In the genomic region with DNA sequence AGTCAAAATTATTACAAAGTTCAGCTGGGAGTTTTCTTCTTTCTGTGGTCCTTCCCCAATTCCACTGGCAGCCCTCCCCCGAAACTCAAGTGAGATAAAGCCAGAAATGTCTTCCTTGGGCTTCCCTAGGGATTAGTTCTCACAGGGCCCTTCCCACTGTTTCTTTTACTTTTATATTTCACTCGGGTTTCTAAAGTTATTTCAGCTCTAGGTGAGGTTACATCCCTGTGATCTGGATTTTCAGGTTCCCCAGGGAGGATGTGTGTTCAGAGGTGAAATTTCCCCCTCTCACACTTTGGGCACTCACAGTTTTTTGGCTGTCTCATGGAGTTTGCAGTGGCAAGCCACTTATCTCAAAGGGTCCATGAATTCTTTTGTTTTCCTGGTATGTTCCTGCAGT, we compare ENCODE assay signal across 17 cellular contexts.
A peak's percentile ranks its signal among the peaks of the same experiment; 100 is the strongest.
DNase-seq lines count a peak whose midpoint lies in the region; ATAC-seq, FAIRE-seq and TF ChIP-seq lines count a peak whose summit lies in the region.
"Had no signal": no experiment of that assay in that cellular context is flagged by ENCODE, and none has a peak within 500 bp of the region (broad histone marks: within the 10 kb centered on the region; RNA-seq: fewer than 3 reads in every experiment).

No MANE protein-coding gene starts in this region.

- peak overlapping the region; percentile 12; the same call in 1 of the 2 replicates for H2AFZ ChIP-seq in DND-41 (ENCODE audit: low read depth, low read length)
- H2AFZ ChIP-seq in OCI-LY7 (ENCODE audit: low read length): peak overlapping the region; percentile 65; the same call in 1 of the 2 replicates
- peak overlapping the region; percentile 63 for H2AFZ ChIP-seq in GM12878 (ENCODE audit: control insufficient read depth, low read depth, low read length)

- no peaks in the 10 kb centered on the region for H3K4me1 Mint-ChIP-seq in activated T-cell treated with anti-CD3 and anti-CD28 coated beads, Interleukin-2, amount 50 U/mL, for 4 hours (ENCODE audit: low read depth)
- H3K4me1 Mint-ChIP-seq: CD4-positive, CD25-positive, alpha-beta regulatory T cell; CD8-positive, alpha-beta memory T cell had no signal

- H3K4me3 ChIP-seq in DND-41 (ENCODE audit: low read depth in 1 of 2, low read length in 2 of 2) (no peak overlapping the region), OCI-LY7 (ENCODE audit: low read depth, low read length, poor library complexity, severe bottlenecking) (no peak overlapping the region), GM12878 (no peak overlapping the region)

- no peak for DNase-seq in DND-41
- no peak for DNase-seq in OCI-LY7 (ENCODE audit: low spot score)
- DNase-seq in GM12878 (ENCODE audit: low read depth, low spot score): no peak
- DNase-seq in NCI-H1436 treated with DMSO at 0.1 percent for 48 hours (lab: John Stamatoyannopoulos, UW): no peak
- no peak for DNase-seq in activated T-cell treated with anti-CD3 and anti-CD28 coated beads, Interleukin-2, amount 50 U/mL, for 4 hours
- DNase-seq in NCI-H128 (lab: John Stamatoyannopoulos, UW; ENCODE audit: unreplicated experiment): no peak
- DNase-seq: C1 segment of cervical spinal cord; CD4-positive, CD25-positive, alpha-beta regulatory T cell; CD8-positive, alpha-beta memory T cell; COR-L47; DMS 273 treated with DMSO at 0.1 percent for 48 hours; DMS53; GDM1; GOT3; H9 had no signal

- in situ Hi-C loops in GM12878 (cut with MboI): no loop called here

- H3K9me3 Mint-ChIP-seq in activated T-cell treated with anti-CD3 and anti-CD28 coated beads, Interleukin-2, amount 50 U/mL, for 4 hours: peaks cover 30% of the 10 kb centered on the region

- ATAC-seq in DND-41 (ENCODE audit: insufficient read depth, low read depth) (no peak), GM12878 (no peak)
- ATAC-seq in activated T-cell treated with anti-CD3 and anti-CD28 coated beads, Interleukin-2, amount 50 U/mL, for 4 hours: no peak

- RAD21 ChIA-PET in GM12878 (lab: Charles Lee; ENCODE audit: unreplicated experiment): interaction anchor here (0.8 kb wide), 1 partner anchor 18 kb away, joined by 3 read pairs; no protein-coding TSS in a partner anchor

- no peak for TF ChIP-seq POLR2A in GM12878 (IDR thresholded peaks at IDR 0.05; ENCODE audit: low read depth, low read length)

- peaks cover 9% of the 10 kb centered on the region for H3K36me3 Mint-ChIP-seq in activated T-cell treated with anti-CD3 and anti-CD28 coated beads, Interleukin-2, amount 50 U/mL, for 4 hours (ENCODE audit: insufficient read depth)

- BruUV-seq in OCI-LY7 (replicated peaks; lab: Mats Ljungman, UMichigan) (no TSS peak), GM12878 (replicated peaks; lab: Mats Ljungman, UMichigan) (no TSS peak)

- SMC1A ChIA-PET in GM12878 (lab: Charles Lee; ENCODE audit: uncharacterized antibody, unreplicated experiment): interaction anchor here (0.6 to 1.6 kb wide), 2 partner anchors 18 to 111 kb away, joined by 4 to 5 read pairs; no protein-coding TSS in a partner anchor

- H3K4me1 ChIP-seq in DND-41 (ENCODE audit: insufficient read depth, low read length) (peaks cover 9% of the 10 kb centered on the region; the same call in 1 of the 2 replicates), OCI-LY7 (ENCODE audit: insufficient read depth, low read length, poor library complexity, severe bottlenecking) (peaks cover 9% of the 10 kb centered on the region), GM12878 (ENCODE audit: control insufficient read depth, insufficient read depth, low read length) (peaks cover 6% of the 10 kb centered on the region; the same call in 1 of the 2 replicates)

- H3K4me3 Mint-ChIP-seq in activated T-cell treated with anti-CD3 and anti-CD28 coated beads, Interleukin-2, amount 50 U/mL, for 4 hours: no peak overlapping the region
- H3K4me3 Mint-ChIP-seq: B cell; CD4-positive, CD25-positive, alpha-beta regulatory T cell; CD8-positive, alpha-beta memory T cell; H9 had no signal

- H3K27ac ChIP-seq in DND-41 (ENCODE audit: low read length) (no peak overlapping the region), OCI-LY7 (ENCODE audit: low read depth, low read length, poor library complexity, severe bottlenecking) (no peak overlapping the region), GM12878 (ENCODE audit: control insufficient read depth, insufficient read depth) (peak overlapping the region; percentile 29; the same call in 1 of the 2 replicates)
- H3K27ac ChIP-seq: HL-60 had no signal

- POLR2A ChIA-PET in OCI-LY7 (lab: Charles Lee): no interaction called here
- POLR2A ChIA-PET in GM12878 (lab: Charles Lee): interaction anchor here (0.7 kb wide), 1 partner anchor 38 kb away, joined by 3 read pairs; no protein-coding TSS in a partner anchor

- H3K9ac ChIP-seq in DND-41 (ENCODE audit: low read depth, low read length) (no peak overlapping the region), GM12878 (ENCODE audit: control insufficient read depth, insufficient read depth, low read length) (no peak overlapping the region)

- no peak for TF ChIP-seq CTCF in DND-41 (IDR thresholded peaks at IDR 0.05; ENCODE audit: borderline replicate concordance, extremely low read depth, low read length, poor library complexity, severe bottlenecking)
- TF ChIP-seq CTCF in OCI-LY7 (conservative IDR thresholded peaks at IDR 0.05; ENCODE audit: low read length): no peak
- TF ChIP-seq CTCF in GM12878 (IDR thresholded peaks at IDR 0.05 in 2 of 3, conservative IDR thresholded peaks at IDR 0.05 in 1 of 3; ENCODE audit: control insufficient read depth in 2 of 3, extremely low read depth in 1 of 3, insufficient read depth in 1 of 3, low read depth in 3 of 3, low read length in 3 of 3): no peak

- H3K9me2 ChIP-seq in OCI-LY7 (ENCODE audit: insufficient read depth, low read length): no peaks in the 10 kb centered on the region

- TF ChIP-seq EP300 in GM12878 (IDR thresholded peaks at IDR 0.05; ENCODE audit: borderline replicate concordance in 1 of 2, control insufficient read depth in 1 of 2, low read depth in 2 of 2, low read length in 2 of 2): no peak

- H3K36me3 ChIP-seq in DND-41 (ENCODE audit: insufficient read depth, low read length) (no peaks in the 10 kb centered on the region), OCI-LY7 (ENCODE audit: insufficient read depth, low read length) (no peaks in the 10 kb centered on the region), GM12878 (ENCODE audit: control insufficient read depth in 2 of 2, insufficient read depth in 2 of 2, low read length in 1 of 2) (no peaks in the 10 kb centered on the region)

- H3K27me3 Mint-ChIP-seq in activated T-cell treated with anti-CD3 and anti-CD28 coated beads, Interleukin-2, amount 50 U/mL, for 4 hours (ENCODE audit: low read depth): peaks cover 23% of the 10 kb centered on the region
- H3K27me3 Mint-ChIP-seq: B cell had no signal

- CTCF ChIA-PET in OCI-LY7 (lab: Charles Lee; ENCODE audit: unreplicated experiment) (interaction anchor here (0.6 kb wide), 1 partner anchor 156 kb away, joined by 4 read pairs; no protein-coding TSS in a partner anchor), GM12878 (lab: Yijun Ruan, JAX) (interaction anchor here (1.1 to 1.5 kb wide), 2 partner anchors 32 to 337 kb away, joined by 4 read pairs; no protein-coding TSS in a partner anchor)

- H3K9me3 ChIP-seq in DND-41 (ENCODE audit: insufficient read depth, low read length, severe bottlenecking): peaks cover 14% of the 10 kb centered on the region
- peaks cover 27% of the 10 kb centered on the region for H3K9me3 ChIP-seq in OCI-LY7 (ENCODE audit: low read length)
- H3K9me3 ChIP-seq in GM12878 (replicated peaks; ENCODE audit: control insufficient read depth, insufficient read depth, low read length): peaks cover 1% of the 10 kb centered on the region; the same call in 2 of the 3 replicates

- TF ChIP-seq RAD21 in GM12878 (IDR thresholded peaks at IDR 0.05; ENCODE audit: insufficient read depth, low read depth, low read length): no peak

- H3K27me3 ChIP-seq in DND-41 (ENCODE audit: insufficient read depth, low read length, poor library complexity): no peaks in the 10 kb centered on the region
- H3K27me3 ChIP-seq in GM12878 (replicated peaks in 1 of 2; ENCODE audit: control insufficient read depth in 2 of 2, insufficient read depth in 2 of 2, low read length in 1 of 2): no peaks in the 10 kb centered on the region

- no peak for FAIRE-seq in GM12878 (lab: Jason Lieb, UNC)

- H3K79me2 ChIP-seq in DND-41 (ENCODE audit: insufficient read depth, low read length): no peaks in the 10 kb centered on the region
- no peaks in the 10 kb centered on the region for H3K79me2 ChIP-seq in OCI-LY7 (ENCODE audit: insufficient read depth, low read depth, low read length)
- no peaks in the 10 kb centered on the region for H3K79me2 ChIP-seq in GM12878 (ENCODE audit: control insufficient read depth, insufficient read depth, low read length)

- H3K4me2 ChIP-seq in DND-41 (ENCODE audit: insufficient read depth, low read length) (no peak overlapping the region), OCI-LY7 (ENCODE audit: low read length) (0 out of 2 replicates have a peak overlapping the region, but pooled peaks have one; percentile 20), GM12878 (ENCODE audit: control insufficient read depth, insufficient read depth) (no peak overlapping the region)

- H4K20me1 ChIP-seq in DND-41 (ENCODE audit: insufficient read depth, low read length): no peaks in the 10 kb centered on the region
- H4K20me1 ChIP-seq in OCI-LY7 (ENCODE audit: insufficient read depth, low read length): no peaks in the 10 kb centered on the region
- no peaks in the 10 kb centered on the region for H4K20me1 ChIP-seq in GM12878 (ENCODE audit: control insufficient read depth, insufficient read depth)

- intact Hi-C loops in OCI-LY7 (cut with micrococcal nuclease; ENCODE audit: unreplicated experiment) (no loop called here), GM12878 (cut with micrococcal nuclease; ENCODE audit: unreplicated experiment) (no loop called here)

- WGBS in GM12878 (ENCODE audit: insufficient coverage, insufficient replicate concordance, low lambda C conversion rate, missing lambda C conversion rate): 25% methylated on average over 2 of the region's 2 CpGs

TF ChIP-seq in GM12878, 131 proteins besides CTCF, POLR2A, EP300 and RAD21 (continues in another document):
- TF ChIP-seq MEF2B (IDR thresholded peaks at IDR 0.05; ENCODE audit: partially characterized antibody, poor library complexity, severe bottlenecking): peak; percentile 74
- TF ChIP-seq HDAC6 (IDR thresholded peaks at IDR 0.05; ENCODE audit: unreplicated experiment): no peak
- no peak for TF ChIP-seq RUNX3 (IDR thresholded peaks at IDR 0.05; ENCODE audit: low read length)

Comparison
In these comparisons a context has a peak if more than half of its experiments do, and no peak if none do; other contexts are left out.
1. H2AFZ ChIP-seq: peak in every context shown above with its lines; median percentile 65 in OCI-LY7; 63 in GM12878; 12 in DND-41.